In the genomic region with DNA sequence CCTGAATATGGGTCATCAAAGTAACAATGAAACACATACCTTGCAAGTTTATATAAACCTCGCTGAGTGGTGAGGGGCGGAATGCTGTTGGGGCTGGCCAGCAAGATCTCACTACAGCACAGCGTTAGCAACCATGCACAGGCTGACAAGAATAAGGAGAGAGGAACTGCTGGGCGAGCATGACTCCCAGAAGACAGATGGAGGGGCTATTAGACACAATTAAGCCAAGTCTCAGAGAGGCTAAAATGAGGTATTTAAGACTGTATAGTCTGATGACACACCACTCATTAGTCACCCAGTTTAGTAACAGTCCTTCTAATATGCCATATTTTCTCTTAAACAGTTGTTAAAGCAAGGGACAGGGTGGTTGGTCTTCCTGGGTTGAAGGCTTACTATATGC, we compare ENCODE assay signal across 14 cellular contexts.
A peak's percentile ranks its signal among the peaks of the same experiment; 100 is the strongest.
DNase-seq lines count a peak whose midpoint lies in the region; FAIRE-seq and TF ChIP-seq lines count a peak whose summit lies in the region.
"Had no signal": no experiment of that assay in that cellular context is flagged by ENCODE, and none has a peak within 500 bp of the region (broad histone marks: within the 10 kb centered on the region; RNA-seq: fewer than 3 reads in every experiment).

No MANE protein-coding gene starts in this region.

- H3K79me2 ChIP-seq in fibroblast of lung (ENCODE audit: control insufficient read depth, insufficient read depth, low read length): no peaks in the 10 kb centered on the region

- H3K4me1 ChIP-seq in HEK293 (ENCODE audit: control insufficient read depth, insufficient read depth, low read length) (no peaks in the 10 kb centered on the region), fibroblast of lung (ENCODE audit: control insufficient read depth, extremely low read depth, insufficient read depth, low read length) (peaks cover 3% of the 10 kb centered on the region)

- H3K4me2 ChIP-seq in fibroblast of lung (ENCODE audit: extremely low read depth, insufficient read depth, low read length): no peak overlapping the region

- H3K9me3 ChIP-seq in HEK293 (ENCODE audit: control insufficient read depth, insufficient read depth, low read depth, low read length) (no peaks in the 10 kb centered on the region), fibroblast of lung (ENCODE audit: control insufficient read depth, insufficient read depth, low read depth, low read length) (no peaks in the 10 kb centered on the region)

- H3K4me3 ChIP-seq in HEK293 (ENCODE audit: low read depth, low read length) (no peak overlapping the region), fibroblast of lung (replicated peaks in 1 of 4; ENCODE audit: control extremely low read depth in 1 of 4, insufficient read depth in 1 of 4, low read depth in 3 of 4, low read length in 4 of 4) (no peak overlapping the region)

- POLR2A ChIA-PET in HEK293 (lab: Yijun Ruan, JAX): no interaction called here

- TF ChIP-seq CTCF in HEK293 (tag by site-specific recombination; IDR thresholded peaks at IDR 0.05): no peak
- TF ChIP-seq CTCF in fibroblast of lung (conservative IDR thresholded peaks at IDR 0.05 in 1 of 2, IDR thresholded peaks at IDR 0.05 in 1 of 2; ENCODE audit: low read depth in 1 of 2, low read length in 2 of 2): no peak

- H3K36me3 ChIP-seq in HEK293 (ENCODE audit: control insufficient read depth in 2 of 2, insufficient read depth in 1 of 2, low read length in 2 of 2) (no peaks in the 10 kb centered on the region), fibroblast of lung (ENCODE audit: control insufficient read depth, insufficient read depth, low read length) (no peaks in the 10 kb centered on the region)

- no peak overlapping the region for H3K9ac ChIP-seq in fibroblast of lung (ENCODE audit: insufficient read depth, low read length)

- no peak overlapping the region for H2AFZ ChIP-seq in fibroblast of lung (ENCODE audit: low read length)

- no peak overlapping the region for H3K27ac ChIP-seq in HEK293 (ENCODE audit: extremely low read depth, low read depth, low read length)
- H3K27ac ChIP-seq in fibroblast of lung (ENCODE audit: insufficient read depth, low read length): no peak overlapping the region
- H3K27ac ChIP-seq: C4-2B had no signal

- H3K27me3 ChIP-seq in fibroblast of lung (ENCODE audit: control insufficient read depth, insufficient read depth, low read length): no peaks in the 10 kb centered on the region

- no peaks in the 10 kb centered on the region for H4K20me1 ChIP-seq in fibroblast of lung (ENCODE audit: control insufficient read depth, extremely low read depth, insufficient read depth, low read length)

- peak; percentile 44 for DNase-seq in RKO (ENCODE audit: low spot score)
- DNase-seq in fibroblast of lung (ENCODE audit: low read depth in 2 of 2): peak; percentile 16 to 81
- DNase-seq in urothelium cell line (ENCODE audit: low spot score): peak; percentile 13
- DNase-seq in anterior cingulate cortex (lab: John Stamatoyannopoulos, UW): no peak
- no peak for DNase-seq in GDM1 (lab: John Stamatoyannopoulos, UW)
- DNase-seq in germinal center (ENCODE audit: low spot score): no peak
- DNase-seq: activated CD4-positive, alpha-beta T cell treated with anti-CD3 and anti-CD28 coated beads, Interleukin-2, amount 50 U/mL, for 48 hours; activated naive CD8-positive, alpha-beta T cell treated with anti-CD3 and anti-CD28 coated beads, Interleukin-2, amount 50 U/mL, for 24 hours; activated T-cell treated with anti-CD3 and anti-CD28 coated beads, Interleukin-2, amount 50 U/mL, for 4 hours; NCI-H1048; retina had no signal

- CTCF ChIA-PET in HEK293 (lab: Yijun Ruan, JAX): interaction anchor here (0.7 to 3.1 kb wide), 4 partner anchors 76 to 592 kb away, joined by 3 to 13 read pairs (median 4); no protein-coding TSS in a partner anchor

- no peak for FAIRE-seq in urothelium cell line (lab: Jason Lieb, UNC)
- FAIRE-seq: endometrium had no signal

TF ChIP-seq in HEK293, 187 proteins besides CTCF, POLR2A, EP300 and RAD21:
- TF ChIP-seq ZEB2 (tag by site-specific recombination; IDR thresholded peaks at IDR 0.05) (0 out of 2 replicates have a peak, but pooled peaks have one; percentile 25), ZNF555 (tag by site-specific recombination; conservative IDR thresholded peaks at IDR 0.05) (no peak)

Comparison
In these comparisons a context has a peak if more than half of its experiments do, and no peak if none do; other contexts are left out.
1. DNase-seq: peak in RKO (single experiment), fibroblast of lung (2 of 2) and urothelium cell line (single experiment); none in anterior cingulate cortex (0 of 58), GDM1 (single experiment) and germinal center (single experiment).